10 cellular contexts compared by ENCODE assay signal in genomic region chr10:73577788-73578187, GRCh38. TPM values are rescaled to one million over a fixed set of nuclear protein-coding genes. Genes with fewer than 3 reads are reported as not detected.
DNase-seq lines count a peak whose midpoint lies in the region; FAIRE-seq and TF ChIP-seq lines count a peak whose summit lies in the region.
"Had no signal": no experiment of that assay in that cellular context is flagged by ENCODE, and none has a peak within 500 bp of the region (broad histone marks: within the 10 kb centered on the region; RNA-seq: fewer than 3 reads in every experiment).

No MANE protein-coding gene starts in this region.

- H3F3A ChIP-seq in GM23248 (ENCODE audit: insufficient read depth): peaks cover 8% of the 10 kb centered on the region; the same call in 1 of the 2 replicates

- H2AFZ ChIP-seq in GM23248: no peak overlapping the region

- in situ Hi-C loops in GM23248 (cut with MboI): no loop called here

- H3K36me3 ChIP-seq in GM23248 (ENCODE audit: low read depth): no peaks in the 10 kb centered on the region
- no peaks in the 10 kb centered on the region for H3K36me3 ChIP-seq in bronchial epithelial cell (ENCODE audit: control insufficient read depth, insufficient read depth, low read length)
- H3K36me3 ChIP-seq in sigmoid colon: no peaks in the 10 kb centered on the region

- TF ChIP-seq CTCF in bronchial epithelial cell (IDR thresholded peaks at IDR 0.05; ENCODE audit: insufficient read depth, low read length, severe bottlenecking): no peak
- no peak for TF ChIP-seq CTCF in sigmoid colon (IDR thresholded peaks at IDR 0.05)

- intact Hi-C loops in sigmoid colon (cut with DNase I): no loop called here

- peak in 3 of 4 donors; percentile 43 to 94 (median 85) for TF ChIP-seq EP300 in sigmoid colon (IDR thresholded peaks at IDR 0.05)

- no peaks in the 10 kb centered on the region for H3K27me3 ChIP-seq in GM23248 (replicated peaks; ENCODE audit: insufficient read depth)
- H3K27me3 ChIP-seq in bronchial epithelial cell (ENCODE audit: control insufficient read depth, insufficient read depth, low read length): no peaks in the 10 kb centered on the region
- no peaks in the 10 kb centered on the region for H3K27me3 ChIP-seq in sigmoid colon

- H3K4me1 ChIP-seq in GM23248 (ENCODE audit: insufficient read depth): peaks cover 16% of the 10 kb centered on the region
- peaks cover 0 to 49% (median 40%) of the 10 kb centered on the region in 4 donors for H3K4me1 ChIP-seq in sigmoid colon

- DNase-seq in GM23248 (peak; percentile 70), bronchial epithelial cell (ENCODE audit: low read depth) (peak; percentile 77), iPS-NIHi7 (ENCODE audit: extremely low spot score) (peak; percentile 25), sigmoid colon (peak; percentile 95), NCI-H526 (lab: John Stamatoyannopoulos, UW) (no peak), activated gamma-delta T cell treated with Interleukin-2 at 50 U/mL for 16 hours (no peak), SIG-M5 (lab: John Stamatoyannopoulos, UW) (no peak)
- no peak for DNase-seq in stimulated activated naive CD4-positive, alpha-beta T cell treated with Interleukin-2 at 50 U/mL for 16 hours (lab: John Stamatoyannopoulos, UW)
- DNase-seq: NCI-H2029 had no signal

- H3K9me3 ChIP-seq in GM23248 (ENCODE audit: low read depth): no peaks in the 10 kb centered on the region
- no peaks in the 10 kb centered on the region for H3K9me3 ChIP-seq in sigmoid colon

- H3K27ac ChIP-seq in GM23248 (no peak overlapping the region), sigmoid colon (peak overlapping the region; percentile 80 to 90 (median 86))

- no peak for FAIRE-seq in bronchial epithelial cell (lab: Jason Lieb, UNC)
- FAIRE-seq: keratinocyte had no signal

- WGBS in GM23248 (ENCODE audit: low coverage in 1 of 2, low lambda C conversion rate in 2 of 2, missing lambda C conversion rate in 2 of 2), 2 experiments: 25 to 42% methylated on average over 1 of the region's 1 CpG
- WGBS in sigmoid colon, 2 donors: 23 to 74% methylated on average over 1 of the region's 1 CpG

- no peak overlapping the region for H3K9ac ChIP-seq in GM23248

- no peaks in the 10 kb centered on the region for H3K9me2 ChIP-seq in GM23248 (ENCODE audit: insufficient read depth)

- H3K4me3 ChIP-seq in GM23248 (no peak overlapping the region), bronchial epithelial cell (ENCODE audit: low read depth, low read length) (no peak overlapping the region), sigmoid colon (no peak overlapping the region)

- no peak for TF ChIP-seq POLR2A in sigmoid colon (IDR thresholded peaks at IDR 0.05)

- H3K4me2 ChIP-seq in GM23248 (ENCODE audit: unreplicated experiment): no peak overlapping the region

- H3K79me2 ChIP-seq in GM23248 (ENCODE audit: insufficient read depth): no peaks in the 10 kb centered on the region

- H4K20me1 ChIP-seq in GM23248 (ENCODE audit: insufficient read depth): no peaks in the 10 kb centered on the region

RNA-seq across cellular contexts. Expression of gene USP54, which starts 13.4 kb away (rescaled TPM):
- 4.2 and 18.5 TPM in 2 replicates for total RNA-seq in GM23248 (2014; rRNA removed; shearing (Covaris generic))
- polyA plus RNA-seq in GM23248 (2016; fragmentation: Nextera tagmentation; extraction: Ambion mirVana): 4.0 and 6.8 TPM in 2 replicates
- total RNA-seq in bronchial epithelial cell: 5.8 and 24.5 TPM in 2 replicates
- 10 to 100 TPM; 30.8 to 71.2 (median 40.6) TPM for total RNA-seq in sigmoid colon
- 10 to 100 TPM; 14.4 to 19.1 (median 18.5) TPM for polyA plus RNA-seq in sigmoid colon

Comparison
In these comparisons a context has a peak if more than half of its experiments do, and no peak if none do; other contexts are left out.
1. DNase-seq: peak in GM23248 (single experiment), bronchial epithelial cell (single experiment), iPS-NIHi7 (single experiment) and sigmoid colon (single experiment); none in NCI-H526 (0 of 2), activated gamma-delta T cell treated with Interleukin-2 at 50 U/mL for 16 hours (single experiment), SIG-M5 (single experiment) and stimulated activated naive CD4-positive, alpha-beta T cell treated with Interleukin-2 at 50 U/mL for 16 hours (single experiment).